In genomic region chr4:44287505-44287904, GRCh38 we compare ENCODE assay signal across 27 cellular contexts.
DNase-seq lines count a peak whose midpoint lies in the region.
"Had no signal": no experiment of that assay in that cellular context is flagged by ENCODE, and none has a peak within 500 bp of the region (broad histone marks: within the 10 kb centered on the region; RNA-seq: fewer than 3 reads in every experiment).

No MANE protein-coding gene starts in this region.

- DNase-seq in mesendoderm, result peak; percentile 28
- DNase-seq in activated CD8-positive, alpha-beta memory T cell treated with anti-CD3 and anti-CD28 coated beads, Interleukin-2, amount 50 U/mL, for 4 hours, result no peak
- DNase-seq: 8988T; ACHN; AML-193; BE2C; C1 segment of cervical spinal cord; Caco-2; Calu3; CD4-positive, alpha-beta memory T cell; CD4-positive, alpha-beta T cell; CD4-positive, CD25-positive, alpha-beta regulatory T cell; CD8-positive, alpha-beta memory T cell; CD8-positive, alpha-beta T cell; COR-L47; DMS 273 treated with DMSO at 0.1 percent for 48 hours; DMS153; DMS53; DMS79; DMS79 treated with DMSO at 0.1 percent for 48 hours; DND-41; EL had no signal

- H3K79me2 ChIP-seq in mesendoderm (ENCODE audit: control insufficient read depth, insufficient read depth, low read length), result no peaks in the 10 kb centered on the region

- H3K4me3 ChIP-seq in mesendoderm (ENCODE audit: low read length), result no peak overlapping the region
- H3K4me3 ChIP-seq: A549; BLaER1; BLaER1 treated with 17β-estradiol and CSF1 and Interleukin-3, amounts not matched to agents 10 nM and 100 nM had no signal

- H3K4me1 ChIP-seq in mesendoderm (ENCODE audit: control insufficient read depth, low read depth, low read length), result no peaks in the 10 kb centered on the region
- H3K4me1 ChIP-seq: A549; BE2C; BLaER1; BLaER1 treated with 17β-estradiol and CSF1 and Interleukin-3, amounts not matched to agents 10 nM and 100 nM; Caco-2 had no signal

- H3K4ac ChIP-seq in mesendoderm (ENCODE audit: low read depth, low read length), result no peak overlapping the region

- H3K18ac ChIP-seq in mesendoderm (ENCODE audit: low read length), result no peak overlapping the region

- no peak overlapping the region for H3K27ac ChIP-seq in mesendoderm (ENCODE audit: low read depth, low read length)
- H3K27ac ChIP-seq: 22Rv1; A549; BLaER1; BLaER1 treated with 17β-estradiol and CSF1 and Interleukin-3, amounts not matched to agents 10 nM and 100 nM; C4-2B had no signal

- H2BK5ac ChIP-seq in mesendoderm (ENCODE audit: low read length), result no peak overlapping the region

- no peaks in the 10 kb centered on the region for H3K79me1 ChIP-seq in mesendoderm (ENCODE audit: low read length)

- no peak overlapping the region for H3K4me2 ChIP-seq in mesendoderm (ENCODE audit: low read length)
- H3K4me2 ChIP-seq: A549; BLaER1; BLaER1 treated with 17β-estradiol and CSF1 and Interleukin-3, amounts not matched to agents 10 nM and 100 nM had no signal

- no peak overlapping the region for H2BK15ac ChIP-seq in mesendoderm (replicated peaks; ENCODE audit: low read depth)

- H2AK5ac ChIP-seq in mesendoderm (ENCODE audit: low read length), result no peak overlapping the region

- no peak overlapping the region for H4K5ac ChIP-seq in mesendoderm (ENCODE audit: low read length)

- no peak overlapping the region for H2BK120ac ChIP-seq in mesendoderm (ENCODE audit: low read depth, low read length)

- WGBS in mesendoderm (ENCODE audit: extremely low coverage, insufficient coverage, low lambda C conversion rate), result no CpG with 5 or more reads among the region's 1 CpG

- no peak overlapping the region for H3K23ac ChIP-seq in mesendoderm (ENCODE audit: low read length)

- no peak overlapping the region for H4K8ac ChIP-seq in mesendoderm (ENCODE audit: low read depth, low read length)

- no peaks in the 10 kb centered on the region for H3K36me3 ChIP-seq in mesendoderm (ENCODE audit: control insufficient read depth, insufficient read depth, low read length)
- H3K36me3 ChIP-seq: BE2C; BLaER1; BLaER1 treated with 17β-estradiol and CSF1 and Interleukin-3, amounts not matched to agents 10 nM and 100 nM had no signal

- H3K56ac ChIP-seq in mesendoderm (ENCODE audit: low read length), result no peak overlapping the region

- no peaks in the 10 kb centered on the region for H3K27me3 ChIP-seq in mesendoderm (ENCODE audit: insufficient read depth, low read length, poor library complexity)
- H3K27me3 ChIP-seq: BE2C; BLaER1; BLaER1 treated with 17β-estradiol and CSF1 and Interleukin-3, amounts not matched to agents 10 nM and 100 nM had no signal

- no peak overlapping the region for H3K9ac ChIP-seq in mesendoderm (ENCODE audit: low read length)
- H3K9ac ChIP-seq: BLaER1; BLaER1 treated with 17β-estradiol and CSF1 and Interleukin-3, amounts not matched to agents 10 nM and 100 nM had no signal
